9 cellular contexts compared by ENCODE assay signal in the genomic region with DNA sequence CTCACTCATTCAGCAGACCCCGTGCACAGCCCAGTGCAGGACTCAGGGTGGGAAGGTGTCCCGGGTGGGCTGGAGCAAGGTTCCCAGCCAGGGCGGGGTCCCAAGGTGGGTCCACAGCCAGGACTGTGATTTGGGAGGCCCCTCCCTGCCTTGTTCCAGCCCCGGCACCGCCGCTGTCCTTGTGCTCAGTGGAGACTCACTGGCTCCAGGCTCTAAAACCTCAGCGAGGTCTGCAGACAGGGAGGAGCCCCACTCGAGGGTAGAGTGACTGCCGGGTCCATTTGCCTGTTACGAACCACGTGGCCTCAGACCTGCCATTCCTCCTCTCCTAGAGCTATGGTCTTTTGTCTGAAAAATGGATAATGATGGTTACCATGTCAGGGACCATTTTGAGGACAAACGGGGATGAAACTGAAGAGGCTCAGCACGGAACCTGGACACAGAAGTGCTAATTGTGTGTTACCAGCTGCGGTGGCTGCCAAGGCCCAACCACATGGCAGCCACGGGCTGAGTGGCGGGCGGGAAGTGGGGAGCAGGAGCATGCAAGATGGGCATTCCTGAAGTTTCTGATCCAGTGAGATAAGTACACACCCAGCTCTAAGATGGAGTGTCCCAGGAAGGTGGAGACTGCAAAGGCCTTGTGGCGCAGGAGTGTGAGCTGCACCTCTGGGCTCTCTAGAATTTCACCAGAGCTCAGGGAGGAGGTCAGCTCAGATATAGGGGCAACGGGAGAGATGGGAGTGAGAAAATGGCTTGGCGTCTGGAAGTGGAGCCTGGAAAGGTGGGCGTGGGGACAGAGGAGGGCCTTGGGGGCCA.
DNase-seq lines count a peak whose midpoint lies in the region; ATAC-seq and TF ChIP-seq lines count a peak whose summit lies in the region.
"Had no signal": no experiment of that assay in that cellular context is flagged by ENCODE, and none has a peak within 500 bp of the region (broad histone marks: within the 10 kb centered on the region; RNA-seq: fewer than 3 reads in every experiment).

No MANE protein-coding gene starts in this region.

- H3K27ac Mint-ChIP-seq in activated naive CD4-positive, alpha-beta T cell treated with anti-CD3 and anti-CD28 coated beads, Interleukin-2, amount 50 U/mL, for 72 hours = peak overlapping the region; percentile 96 to 98
- peak overlapping the region; percentile 90 for H3K27ac Mint-ChIP-seq in nephron progenitor cell

- 100% methylated on average over 6 of the region's 21 CpGs; no CpG with 5 or more reads in 1 of the 2 experiments for WGBS in IMR-90 (ENCODE audit: extremely low coverage in 2 of 2, insufficient read length in 1 of 2), 2 experiments

- no peak overlapping the region for H4K91ac ChIP-seq in IMR-90 (ENCODE audit: insufficient read depth, low read depth, low read length)

- peaks cover 47 to 68% of the 10 kb centered on the region in 2 donors for H3K36me3 Mint-ChIP-seq in activated naive CD4-positive, alpha-beta T cell treated with anti-CD3 and anti-CD28 coated beads, Interleukin-2, amount 50 U/mL, for 72 hours
- peaks cover 5% of the 10 kb centered on the region for H3K36me3 Mint-ChIP-seq in nephron progenitor cell (ENCODE audit: low read depth)

- peaks cover 94 to 100% (median 100%) of the 10 kb centered on the region in 10 experiments for H3K4me1 ChIP-seq in BLaER1 treated with 17β-estradiol and CSF1 and Interleukin-3, amounts not matched to agents 10 nM and 100 nM
- H3K4me1 ChIP-seq in IMR-90 (ENCODE audit: control insufficient read depth, insufficient read depth, low read length) = peaks cover 54% of the 10 kb centered on the region

- H3K9me3 Mint-ChIP-seq in activated naive CD4-positive, alpha-beta T cell treated with anti-CD3 and anti-CD28 coated beads, Interleukin-2, amount 50 U/mL, for 72 hours = no peaks in the 10 kb centered on the region
- no peaks in the 10 kb centered on the region for H3K9me3 Mint-ChIP-seq in nephron progenitor cell

- no peak overlapping the region for H3K4ac ChIP-seq in IMR-90 (ENCODE audit: low read depth, low read length)

- H3K79me1 ChIP-seq in IMR-90 (ENCODE audit: low read depth in 1 of 2, low read length in 2 of 2) = peaks cover 38 to 95% of the 10 kb centered on the region in 2 experiments

- POLR2A ChIA-PET in IMR-90 (lab: Charles Lee; ENCODE audit: unreplicated experiment) = no interaction called here

- no TSS peak for BruUV-seq in IMR-90 (replicated peaks; lab: Mats Ljungman, UMichigan)

- no peak overlapping the region for H3K4me3 Mint-ChIP-seq in nephron progenitor cell

- H3K9ac ChIP-seq in BLaER1 treated with 17β-estradiol and CSF1 and Interleukin-3, amounts not matched to agents 10 nM and 100 nM = peak overlapping the region; percentile 63 to 99 (median 83); a peak in 17 of 22 replicates
- H3K9ac ChIP-seq in IMR-90 (ENCODE audit: low read depth, low read length) = no peak overlapping the region

- peak overlapping the region in 9 of 10 experiments; percentile 3 to 99 (median 43); a peak in 14 of 20 replicates for H3K4me3 ChIP-seq in BLaER1 treated with 17β-estradiol and CSF1 and Interleukin-3, amounts not matched to agents 10 nM and 100 nM
- no peak overlapping the region for H3K4me3 ChIP-seq in IMR-90 (ENCODE audit: insufficient read depth, low read depth, low read length)

- H2AK9ac ChIP-seq in IMR-90 (replicated peaks; ENCODE audit: low read depth, low read length, poor library complexity) = peak overlapping the region; percentile 57

- H3K23ac ChIP-seq in IMR-90 (ENCODE audit: low read depth, low read length) = no peak overlapping the region

- H3K14ac ChIP-seq in IMR-90 (replicated peaks; ENCODE audit: low read depth, low read length) = peak overlapping the region; percentile 1; the same call in 1 of the 2 replicates

- H4K20me1 ChIP-seq in BLaER1 treated with 17β-estradiol and CSF1 and Interleukin-3, amounts not matched to agents 10 nM and 100 nM = peaks cover 16 to 86% (median 61%) of the 10 kb centered on the region in 11 experiments; a peak in 20 of 22 replicates
- peaks cover 99% of the 10 kb centered on the region for H4K20me1 ChIP-seq in IMR-90 (ENCODE audit: insufficient read depth, low read length)

- no peak overlapping the region for H2BK120ac ChIP-seq in IMR-90 (ENCODE audit: low read depth, low read length)

- H3K18ac ChIP-seq in IMR-90 (ENCODE audit: low read depth, low read length) = no peak overlapping the region

- DNase-seq in IMR-90 (no peak), nephron progenitor cell (no peak), DMS114 treated with DMSO at 0.1 percent for 48 hours (lab: John Stamatoyannopoulos, UW; ENCODE audit: unreplicated experiment) (no peak), posterior vena cava (ENCODE audit: low spot score) (no peak)
- DNase-seq in activated naive CD4-positive, alpha-beta T cell treated with anti-CD3 and anti-CD28 coated beads, Interleukin-2, amount 50 U/mL, for 72 hours (ENCODE audit: low spot score in 2 of 2) = peak in 1 of 2 donors; percentile 49
- DNase-seq: BE2C had no signal

- H4K8ac ChIP-seq in IMR-90 (ENCODE audit: low read depth in 2 of 2, low read length in 2 of 2) = no peak overlapping the region

- no peak for TF ChIP-seq POLR2A in IMR-90 (IDR thresholded peaks at IDR 0.05; ENCODE audit: low read depth, low read length)

- in situ Hi-C loops in IMR-90 (cut with MboI; ENCODE audit: low sequenced_read_pairs) = no loop called here

- peaks cover 0 to 68% (median 35%) of the 10 kb centered on the region in 11 experiments; a peak in 13 of 22 replicates for H3K36me3 ChIP-seq in BLaER1 treated with 17β-estradiol and CSF1 and Interleukin-3, amounts not matched to agents 10 nM and 100 nM
- H3K36me3 ChIP-seq in IMR-90 (ENCODE audit: control insufficient read depth, insufficient read depth, low read length) = peaks cover 12% of the 10 kb centered on the region

- H2AK5ac ChIP-seq in IMR-90 (ENCODE audit: low read depth, low read length) = no peak overlapping the region

- H3K27me3 Mint-ChIP-seq in nephron progenitor cell (ENCODE audit: low read depth, poor library complexity) = no peaks in the 10 kb centered on the region

- no peak overlapping the region for H2BK15ac ChIP-seq in IMR-90 (ENCODE audit: low read depth, low read length)

- intact Hi-C loops in IMR-90 (cut with micrococcal nuclease) = no loop called here
- intact Hi-C loops in posterior vena cava (cut with DNase I) = no loop called here

- TF ChIP-seq RAD21 in IMR-90 (IDR thresholded peaks at IDR 0.05; ENCODE audit: low read length) = no peak

- no peak overlapping the region for H2BK5ac ChIP-seq in IMR-90 (ENCODE audit: low read depth, low read length, poor library complexity, severe bottlenecking)

- no peak for ATAC-seq in IMR-90 (ENCODE audit: low read depth)
- peak in 1 of 2 donors; percentile 7 for ATAC-seq in activated naive CD4-positive, alpha-beta T cell treated with anti-CD3 and anti-CD28 coated beads, Interleukin-2, amount 50 U/mL, for 72 hours
- ATAC-seq in GM18502 (IDR thresholded peaks at IDR 0.05; ENCODE audit: poor library complexity, unreplicated experiment) = no peak
- ATAC-seq in GM18909 (IDR thresholded peaks at IDR 0.05; ENCODE audit: poor library complexity, unreplicated experiment) = no peak

- H3K27me3 ChIP-seq in BLaER1 treated with 17β-estradiol and CSF1 and Interleukin-3, amounts not matched to agents 10 nM and 100 nM = no peaks in the 10 kb centered on the region
- H3K27me3 ChIP-seq in IMR-90 (ENCODE audit: control insufficient read depth, insufficient read depth, low read length) = no peaks in the 10 kb centered on the region
- H3K27me3 ChIP-seq: BE2C had no signal

- dilution Hi-C loops in IMR-90 (cut with HindIII; ENCODE audit: low sequenced_read_pairs, unreplicated experiment) = no loop called here

- peak overlapping the region; percentile 98 to 100 (median 99) for H3K4me2 ChIP-seq in BLaER1 treated with 17β-estradiol and CSF1 and Interleukin-3, amounts not matched to agents 10 nM and 100 nM
- no peak overlapping the region for H3K4me2 ChIP-seq in IMR-90 (ENCODE audit: low read depth, low read length)

- no peaks in the 10 kb centered on the region for H3K9me3 ChIP-seq in BLaER1 treated with 17β-estradiol and CSF1 and Interleukin-3, amounts not matched to agents 10 nM and 100 nM (replicated peaks in 1 of 11)
- no peaks in the 10 kb centered on the region for H3K9me3 ChIP-seq in IMR-90 (ENCODE audit: control insufficient read depth, insufficient read depth, low read length)
- H3K9me3 ChIP-seq: BE2C had no signal

- H2BK20ac ChIP-seq in IMR-90 (ENCODE audit: low read depth, low read length) = no peak overlapping the region

- peak overlapping the region; percentile 20 to 99 (median 92); a peak in 21 of 22 replicates for H3K27ac ChIP-seq in BLaER1 treated with 17β-estradiol and CSF1 and Interleukin-3, amounts not matched to agents 10 nM and 100 nM
- H3K27ac ChIP-seq in IMR-90 (ENCODE audit: insufficient read depth, low read length) = no peak overlapping the region

- no peak overlapping the region for H2AFZ ChIP-seq in IMR-90 (replicated peaks; ENCODE audit: low read length, poor library complexity)

- peaks cover 88% of the 10 kb centered on the region for H3K4me1 Mint-ChIP-seq in nephron progenitor cell

- no peak for TF ChIP-seq CTCF in IMR-90 (conservative IDR thresholded peaks at IDR 0.05; ENCODE audit: low read depth, low read length)
- TF ChIP-seq CTCF in nephron progenitor cell (IDR thresholded peaks at IDR 0.05) = no peak

- no peak overlapping the region for H3K56ac ChIP-seq in IMR-90 (ENCODE audit: extremely low read depth, insufficient read depth, low read length)

- CTCF ChIA-PET in IMR-90 (lab: Yijun Ruan, JAX) = no interaction called here

- no peak overlapping the region for H4K5ac ChIP-seq in IMR-90 (ENCODE audit: low read depth, low read length)

- H3K9me1 ChIP-seq in IMR-90 (ENCODE audit: insufficient read depth, low read length) = peaks cover 49% of the 10 kb centered on the region

TF ChIP-seq in IMR-90, 13 proteins besides CTCF, POLR2A, EP300 and RAD21 (continues in another document):
- TF ChIP-seq ELK1 (IDR thresholded peaks at IDR 0.05; ENCODE audit: borderline replicate concordance, low read depth, low read length) (no peak), MAFK (IDR thresholded peaks at IDR 0.05; ENCODE audit: low read depth, low read length) (no peak), BHLHE40 (IDR thresholded peaks at IDR 0.05; ENCODE audit: low read depth, low read length) (no peak)
